Comparison of ENCODE assay signal across 9 cellular contexts in genomic region chr6:107493158-107494057, GRCh38. TPM values are rescaled to one million over a fixed set of nuclear protein-coding genes. Genes with fewer than 3 reads are reported as not detected.
DNase-seq lines count a peak whose midpoint lies in the region; ATAC-seq and TF ChIP-seq lines count a peak whose summit lies in the region.
"Had no signal": no experiment of that assay in that cellular context is flagged by ENCODE, and none has a peak within 500 bp of the region (broad histone marks: within the 10 kb centered on the region; RNA-seq: fewer than 3 reads in every experiment).

No MANE protein-coding gene starts in this region.

- in situ Hi-C loops in astrocyte of the spinal cord (cut with HindIII; ENCODE audit: low sequenced_read_pairs): no loop called here

- no peak overlapping the region for H2AFZ ChIP-seq in ACC112 (ENCODE audit: low read length, unreplicated experiment)

- ATAC-seq in lower lobe of right lung (no peak), HG02642 (IDR thresholded peaks at IDR 0.05; ENCODE audit: poor library complexity, unreplicated experiment) (no peak), left lobe of liver (no peak), HG03457 (IDR thresholded peaks at IDR 0.05; ENCODE audit: unreplicated experiment) (no peak)

- no peaks in the 10 kb centered on the region for H3K36me3 ChIP-seq in ACC112 (ENCODE audit: insufficient read depth, low read length)
- no peaks in the 10 kb centered on the region for H3K36me3 ChIP-seq in lower lobe of right lung

- H3K27ac ChIP-seq in ACC112 (ENCODE audit: low read depth, low read length): no peak overlapping the region
- H3K27ac ChIP-seq in lower lobe of right lung: no peak overlapping the region
- H3K27ac ChIP-seq: C4-2B had no signal

- DNase-seq in NCI-H1105 treated with DMSO at 0.1 percent for 48 hours (lab: John Stamatoyannopoulos, UW): peak; percentile 72
- DNase-seq in astrocyte of the spinal cord (ENCODE audit: low read depth, low spot score): peak; percentile 37
- DNase-seq in lower lobe of right lung: no peak
- DNase-seq in left lobe of liver (ENCODE audit: low spot score): no peak
- DNase-seq in activated naive CD4-positive, alpha-beta T cell treated with anti-CD3 and anti-CD28 coated beads, Interleukin-2, amount 50 U/mL, for 16 hours: no peak

- H3K4me1 ChIP-seq in ACC112 (ENCODE audit: control insufficient read depth, insufficient read depth, low read length, unreplicated experiment): peaks cover 21% of the 10 kb centered on the region
- peaks cover 63% of the 10 kb centered on the region for H3K4me1 ChIP-seq in lower lobe of right lung

- no peak for TF ChIP-seq CTCF in astrocyte of the spinal cord (IDR thresholded peaks at IDR 0.05; ENCODE audit: low read depth, low read length)
- no peak for TF ChIP-seq CTCF in lower lobe of right lung (IDR thresholded peaks at IDR 0.05)

- intact Hi-C loops in lower lobe of right lung (cut with DNase I): no loop called here

- H3K27me3 ChIP-seq in ACC112 (ENCODE audit: insufficient read depth, low read length): peaks cover 25% of the 10 kb centered on the region
- peaks cover 16% of the 10 kb centered on the region for H3K27me3 ChIP-seq in lower lobe of right lung (ENCODE audit: low read depth)

- no peaks in the 10 kb centered on the region for H3K79me2 ChIP-seq in ACC112 (ENCODE audit: control insufficient read depth, insufficient read depth, low read length, unreplicated experiment)

- H3K9me3 ChIP-seq in lower lobe of right lung: no peaks in the 10 kb centered on the region

- H3K4me3 ChIP-seq in ACC112 (ENCODE audit: low read depth, low read length) (0 out of 2 replicates have a peak overlapping the region, but pooled peaks have one; percentile 0), astrocyte of the spinal cord (ENCODE audit: low read depth, low read length) (no peak overlapping the region), lower lobe of right lung (peak overlapping the region; percentile 74)

RNA-seq across cellular contexts. Expression of gene SOBP, which starts 3.5 kb away (rescaled TPM):
- total RNA-seq in lower lobe of right lung (6.9 TPM), left lobe of liver (1.7 TPM)

RNA-seq across cellular contexts. Expression of gene PDSS2, which starts 34.0 kb away (rescaled TPM):
- total RNA-seq in lower lobe of right lung (14.9 TPM), left lobe of liver (18.9 TPM)

Comparison
In these comparisons a context has a peak if more than half of its experiments do, and no peak if none do; other contexts are left out.
1. DNase-seq: peak in NCI-H1105 treated with DMSO at 0.1 percent for 48 hours (single experiment) and astrocyte of the spinal cord (single experiment); none in lower lobe of right lung (single experiment), left lobe of liver (single experiment) and activated naive CD4-positive, alpha-beta T cell treated with anti-CD3 and anti-CD28 coated beads, Interleukin-2, amount 50 U/mL, for 16 hours (single experiment).